ENCODE assay signal across 26 cellular contexts in genomic region chr3:190645932-190646331, GRCh38.
"Had no signal": no experiment of that assay in that cellular context is flagged by ENCODE, and none has a peak within 500 bp of the region (broad histone marks: within the 10 kb centered on the region; RNA-seq: fewer than 3 reads in every experiment).

No MANE protein-coding gene starts in this region.

- ATAC-seq: esophagus mucosa; heart left ventricle; left cardiac atrium; left ventricle myocardium superior; natural killer cell treated with Interleukin-12 subunit alpha and Interleukin-12 subunit beta and Interleukin-15 and Interleukin-18, amount 100 ng/mL, for 72 hours; upper lobe of right lung had no signal

- H3K27me3 ChIP-seq: dorsolateral prefrontal cortex, heart left ventricle, neural progenitor cell, ovary, right atrium auricular region, sigmoid colon, suprapubic skin, thyroid gland, upper lobe of right lung, vagina had no signal

- H3K36me3 ChIP-seq: neural progenitor cell, ovary, right atrium auricular region, sigmoid colon, thyroid gland, vagina had no signal

- H3K4me3 ChIP-seq: dorsolateral prefrontal cortex, heart left ventricle, lung, neural progenitor cell, ovary, right atrium auricular region, sigmoid colon, skin epidermis, suprapubic skin, thyroid gland, upper lobe of right lung, vagina had no signal

- H3K9me3 ChIP-seq: heart left ventricle, ovary, right atrium auricular region, sigmoid colon, suprapubic skin, thyroid gland, upper lobe of right lung, vagina had no signal

- H3K4me1 ChIP-seq: neural progenitor cell, right atrium auricular region, sigmoid colon, thyroid gland, upper lobe of right lung, vagina had no signal

- H3K27ac Mint-ChIP-seq: natural killer cell treated with Interleukin-12 subunit alpha and Interleukin-12 subunit beta and Interleukin-15 and Interleukin-18, amount 100 ng/mL, for 72 hours; neural progenitor cell had no signal

- H3K27ac ChIP-seq: dorsolateral prefrontal cortex, heart left ventricle, neural progenitor cell, ovary, right atrium auricular region, sigmoid colon, skin epidermis, suprapubic skin, thyroid gland, upper lobe of right lung, vagina had no signal

- H3K4me1 Mint-ChIP-seq: immature natural killer cell, neural progenitor cell had no signal

- H3K36me3 Mint-ChIP-seq: neural progenitor cell had no signal

- H3K27me3 Mint-ChIP-seq: natural killer cell treated with Interleukin-12 subunit alpha and Interleukin-12 subunit beta and Interleukin-15 and Interleukin-18, amount 100 ng/mL, for 72 hours had no signal

- H3K4me3 Mint-ChIP-seq: immature natural killer cell; natural killer cell treated with Interleukin-12 subunit alpha and Interleukin-12 subunit beta and Interleukin-15 and Interleukin-18, amount 100 ng/mL, for 72 hours; neural progenitor cell had no signal

- H3K9me3 Mint-ChIP-seq: immature natural killer cell; natural killer cell treated with Interleukin-12 subunit alpha and Interleukin-12 subunit beta and Interleukin-15 and Interleukin-18, amount 100 ng/mL, for 72 hours; neural progenitor cell had no signal

- DNase-seq: cortex of kidney; dorsolateral prefrontal cortex; effector CD8-positive, alpha-beta T cell; heart left ventricle; hippocampal formation; immature natural killer cell; kidney; left cardiac atrium; left ventricle myocardium superior; mesenchymal stem cell; midbrain; nucleus accumbens; ovary; sigmoid colon; stimulated activated CD4-positive, alpha-beta T cell treated with anti-CD3 and anti-CD28 coated beads, Interleukin-12 subunit alpha, Interleukin-12 subunit beta, amount 100 ng/mL, for 4 hours; stimulated activated naive CD4-positive, alpha-beta T cell treated with Interleukin-2 at 50 U/mL for 16 hours; thyroid gland; upper lobe of right lung had no signal

- H3K9ac ChIP-seq: neural progenitor cell had no signal
